9 cellular contexts compared by ENCODE assay signal in genomic region chr16:67936876-67937605, GRCh38. TPM values are rescaled to one million over a fixed set of nuclear protein-coding genes. Genes with fewer than 3 reads are reported as not detected.
DNase-seq lines count a peak whose midpoint lies in the region; ATAC-seq and TF ChIP-seq lines count a peak whose summit lies in the region.
"Had no signal": no experiment of that assay in that cellular context is flagged by ENCODE, and none has a peak within 500 bp of the region (broad histone marks: within the 10 kb centered on the region; RNA-seq: fewer than 3 reads in every experiment).

No MANE protein-coding gene starts in this region.

- H3K36me3 ChIP-seq in BE2C, result no peaks in the 10 kb centered on the region
- H3K36me3 ChIP-seq in effector memory CD4-positive, alpha-beta T cell (ENCODE audit: control insufficient read depth, insufficient read depth, low read length), result peaks cover 19% of the 10 kb centered on the region

- no peaks in the 10 kb centered on the region for H3K27me3 ChIP-seq in BE2C
- H3K27me3 ChIP-seq in effector memory CD4-positive, alpha-beta T cell (replicated peaks; ENCODE audit: control insufficient read depth, insufficient read depth, low read length, poor library complexity, severe bottlenecking), result no peaks in the 10 kb centered on the region

- H3K27ac ChIP-seq in effector memory CD4-positive, alpha-beta T cell (ENCODE audit: insufficient read depth, low read length, poor library complexity, severe bottlenecking), result peak overlapping the region; percentile 85

- peak overlapping the region; percentile 86 for H3K4me3 ChIP-seq in BE2C (ENCODE audit: low read depth, low read length)
- H3K4me3 ChIP-seq in effector memory CD4-positive, alpha-beta T cell (ENCODE audit: insufficient read depth, low read depth, low read length, poor library complexity, severe bottlenecking), result peak overlapping the region; percentile 92

- no peaks in the 10 kb centered on the region for H3K9me3 ChIP-seq in BE2C
- no peaks in the 10 kb centered on the region for H3K9me3 ChIP-seq in effector memory CD4-positive, alpha-beta T cell (ENCODE audit: control insufficient read depth, low read length)

- intact Hi-C loops in activated B cell treated with CpG ODN at 0.5 μM for 24 hours (cut with micrococcal nuclease), result loop anchor here (1.0 to 2.0 kb wide), 7 partner anchors 31 to 268 kb away; partner anchors contain the start of genes DDX28, DUS2, RANBP10 and SLC12A4

- POLR2A ChIA-PET in activated B cell treated with CpG ODN at 0.5 μM for 24 hours (lab: Charles Lee), result interaction anchor here (0.6 to 3.4 kb wide), 26 partner anchors 9 to 1821 kb away, joined by 3 to 30 read pairs (median 8); partner anchors contain the start of genes CARMIL2, DDX28, DPEP2 and DUS2

- peaks cover 4% of the 10 kb centered on the region for H3K4me1 ChIP-seq in BE2C
- H3K4me1 ChIP-seq in effector memory CD4-positive, alpha-beta T cell (ENCODE audit: control insufficient read depth, insufficient read depth, low read length, poor library complexity, severe bottlenecking), result peaks cover 32% of the 10 kb centered on the region

- DNase-seq in BE2C (no peak), activated B cell treated with CpG ODN at 0.5 μM for 24 hours (no peak), nephron progenitor cell (no peak), type B pancreatic cell (ENCODE audit: extremely low spot score, unreplicated experiment) (no peak), NCI-H2029 treated with DMSO at 0.1 percent for 48 hours (lab: John Stamatoyannopoulos, UW) (no peak)
- DNase-seq in effector memory CD4-positive, alpha-beta T cell, result peak; percentile 57 to 72 (median 61)

- no peak for TF ChIP-seq CTCF in BE2C (IDR thresholded peaks at IDR 0.05; ENCODE audit: low read depth, low read length)
- TF ChIP-seq CTCF in activated B cell treated with CpG ODN at 0.5 μM for 24 hours (IDR thresholded peaks at IDR 0.05), result no peak
- no peak for TF ChIP-seq CTCF in nephron progenitor cell (IDR thresholded peaks at IDR 0.05)
- no peak for TF ChIP-seq CTCF in type B pancreatic cell (conservative IDR thresholded peaks at IDR 0.05)

- peak overlapping the region; percentile 99 for H3K4me3 Mint-ChIP-seq in activated B cell treated with CpG ODN at 0.5 μM for 24 hours
- peak overlapping the region; percentile 100 for H3K4me3 Mint-ChIP-seq in nephron progenitor cell
- peak overlapping the region; percentile 100 for H3K4me3 Mint-ChIP-seq in type B pancreatic cell

- H3K36me3 Mint-ChIP-seq in activated B cell treated with CpG ODN at 0.5 μM for 24 hours (ENCODE audit: low read depth), result peaks cover 45% of the 10 kb centered on the region
- peaks cover 6% of the 10 kb centered on the region for H3K36me3 Mint-ChIP-seq in nephron progenitor cell (ENCODE audit: low read depth)
- H3K36me3 Mint-ChIP-seq in type B pancreatic cell, result peaks cover 3% of the 10 kb centered on the region

- peaks cover 37% of the 10 kb centered on the region for H3K4me1 Mint-ChIP-seq in activated B cell treated with CpG ODN at 0.5 μM for 24 hours
- peaks cover 37% of the 10 kb centered on the region for H3K4me1 Mint-ChIP-seq in nephron progenitor cell
- H3K4me1 Mint-ChIP-seq in type B pancreatic cell (ENCODE audit: unreplicated experiment), result peaks cover 18% of the 10 kb centered on the region

- peak overlapping the region; percentile 98 for H3K27ac Mint-ChIP-seq in activated B cell treated with CpG ODN at 0.5 μM for 24 hours
- H3K27ac Mint-ChIP-seq in nephron progenitor cell, result peak overlapping the region; percentile 76
- peak overlapping the region; percentile 99 for H3K27ac Mint-ChIP-seq in type B pancreatic cell

- H3K27me3 Mint-ChIP-seq in activated B cell treated with CpG ODN at 0.5 μM for 24 hours (no peaks in the 10 kb centered on the region), nephron progenitor cell (ENCODE audit: low read depth, poor library complexity) (peaks cover 9% of the 10 kb centered on the region), type B pancreatic cell (peaks cover 2% of the 10 kb centered on the region)

- CTCF ChIA-PET in activated B cell treated with CpG ODN at 0.5 μM for 24 hours (lab: Charles Lee), result interaction anchor here (0.7 to 4.0 kb wide), 6 partner anchors 10 to 121 kb away, joined by 3 to 28 read pairs (median 5); no protein-coding TSS in a partner anchor

- ATAC-seq in GM19023 (IDR thresholded peaks at IDR 0.05; ENCODE audit: unreplicated experiment) (peak; percentile 38), HG03469 (IDR thresholded peaks at IDR 0.05; ENCODE audit: unreplicated experiment) (peak; percentile 51), activated B cell treated with CpG ODN at 0.5 μM for 24 hours (ENCODE audit: low read depth) (peak; percentile 63)

- no peaks in the 10 kb centered on the region for H3K9me3 Mint-ChIP-seq in activated B cell treated with CpG ODN at 0.5 μM for 24 hours
- H3K9me3 Mint-ChIP-seq in nephron progenitor cell, result no peaks in the 10 kb centered on the region
- H3K9me3 Mint-ChIP-seq in type B pancreatic cell, result no peaks in the 10 kb centered on the region

RNA-seq across cellular contexts. Expression of gene PSMB10, which starts 0.4 kb away (rescaled TPM):
- 155 TPM for polyA plus RNA-seq in BE2C (2012; ENCODE audit: insufficient read depth, insufficient read length, low read depth)
- total RNA-seq in activated B cell treated with CpG ODN at 0.5 μM for 24 hours (202 and 232 TPM in 2 replicates), type B pancreatic cell (ENCODE audit: low replicate concordance) (51.9 and 68.8 TPM in 2 replicates)

RNA-seq across cellular contexts. Expression of gene CTRL, which starts 5.4 kb away (rescaled TPM):
- 5.6 TPM for polyA plus RNA-seq in BE2C (2012; ENCODE audit: insufficient read depth, insufficient read length, low read depth)
- total RNA-seq in activated B cell treated with CpG ODN at 0.5 μM for 24 hours (4.1 and 6.2 TPM in 2 replicates), type B pancreatic cell (ENCODE audit: low replicate concordance) (0.59 and 1.4 TPM in 2 replicates)

RNA-seq across cellular contexts. Expression of gene LCAT, which starts 6.9 kb away (rescaled TPM):
- 3.6 TPM for polyA plus RNA-seq in BE2C (2012; ENCODE audit: insufficient read depth, insufficient read length, low read depth)
- total RNA-seq in activated B cell treated with CpG ODN at 0.5 μM for 24 hours, result 15.8 and 17.0 TPM in 2 replicates
- 20.2 and 26.1 TPM in 2 replicates for total RNA-seq in type B pancreatic cell (ENCODE audit: low replicate concordance)

RNA-seq across cellular contexts. Expression of gene SLC12A4, which starts 31.4 kb away (rescaled TPM):
- polyA plus RNA-seq in BE2C (2012; ENCODE audit: insufficient read depth, insufficient read length, low read depth), result 9.1 TPM
- 24.6 and 37.9 TPM in 2 replicates for total RNA-seq in activated B cell treated with CpG ODN at 0.5 μM for 24 hours
- total RNA-seq in type B pancreatic cell (ENCODE audit: low replicate concordance), result 48.1 and 68.8 TPM in 2 replicates

RNA-seq across cellular contexts. Expression of gene DPEP3, which starts 43.3 kb away (rescaled TPM):
- polyA plus RNA-seq in BE2C (2012; ENCODE audit: insufficient read depth, insufficient read length, low read depth), result not detected
- total RNA-seq in activated B cell treated with CpG ODN at 0.5 μM for 24 hours, result 0.29 and 0.38 TPM in 2 replicates
- total RNA-seq in type B pancreatic cell (ENCODE audit: low replicate concordance), result not detected in 2 replicates
- total RNA-seq: SK-MEL-5 had no signal

Comparison
In these comparisons a context has a peak if more than half of its experiments do, and no peak if none do; other contexts are left out.
1. DNase-seq: peak in effector memory CD4-positive, alpha-beta T cell (3 of 3); none in BE2C (single experiment), activated B cell treated with CpG ODN at 0.5 μM for 24 hours (single experiment), nephron progenitor cell (single experiment), type B pancreatic cell (single experiment) and NCI-H2029 treated with DMSO at 0.1 percent for 48 hours (single experiment).
2. Peak in every context shown above with its lines, with median percentiles within 50 percentile points of each other: ATAC-seq, H3K27ac Mint-ChIP-seq and H3K4me3 Mint-ChIP-seq.